In genomic region chr5:144427871-144428270, GRCh38 we compare ENCODE assay signal across 16 cellular contexts.
A peak's percentile ranks its signal among the peaks of the same experiment; 100 is the strongest.
DNase-seq lines count a peak whose midpoint lies in the region; ATAC-seq and TF ChIP-seq lines count a peak whose summit lies in the region.
"Had no signal": no experiment of that assay in that cellular context is flagged by ENCODE, and none has a peak within 500 bp of the region (broad histone marks: within the 10 kb centered on the region; RNA-seq: fewer than 3 reads in every experiment).

No MANE protein-coding gene starts in this region.

- no peaks in the 10 kb centered on the region for H3K9me3 ChIP-seq in body of pancreas
- no peaks in the 10 kb centered on the region for H3K9me3 ChIP-seq in CD4-positive, alpha-beta T cell (ENCODE audit: control insufficient read depth, low read length)
- H3K9me3 ChIP-seq: A549, BE2C, Caco-2, HAP-1 had no signal

- intact Hi-C loops in body of pancreas (cut with DNase I), result no loop called here
- intact Hi-C loops in CD4-positive, alpha-beta T cell (cut with DNase I, micrococcal nuclease), result no loop called here
- intact Hi-C loops in CD14-positive monocyte (cut with micrococcal nuclease), result no loop called here
- intact Hi-C loops in Right ventricle myocardium superior (cut with DNase I), result no loop called here

- CTCF ChIA-PET in CD4-positive, alpha-beta T cell (lab: Charles Lee), result no interaction called here

- no peak overlapping the region for H3K27ac Mint-ChIP-seq in HFFc6
- H3K27ac Mint-ChIP-seq in CD4-positive, alpha-beta T cell, result no peak overlapping the region
- H3K27ac Mint-ChIP-seq in CD14-positive monocyte, result no peak overlapping the region

- POLR2A ChIA-PET in CD4-positive, alpha-beta T cell (lab: Charles Lee), result no interaction called here

- H3K4me3 ChIP-seq in body of pancreas (no peak overlapping the region), retinal pigment epithelial cell (ENCODE audit: low read length) (no peak overlapping the region)
- H3K4me3 ChIP-seq: A549, GM12878, HAP-1 had no signal

- 55 to 58% methylated on average over 1 of the region's 1 CpG for WGBS in body of pancreas, 2 donors

- TF ChIP-seq CTCF in HFFc6 (IDR thresholded peaks at IDR 0.05) (no peak), body of pancreas (IDR thresholded peaks at IDR 0.05) (no peak), retinal pigment epithelial cell (conservative IDR thresholded peaks at IDR 0.05; ENCODE audit: low read depth, low read length) (no peak), CD14-positive monocyte (IDR thresholded peaks at IDR 0.05) (no peak)
- TF ChIP-seq CTCF in CD4-positive, alpha-beta T cell (IDR thresholded peaks at IDR 0.05), result no peak

- peaks cover 17% of the 10 kb centered on the region for H3K4me1 ChIP-seq in body of pancreas
- H3K4me1 ChIP-seq: A549, BE2C, Caco-2, HAP-1 had no signal

- no peaks in the 10 kb centered on the region for H3K36me3 ChIP-seq in body of pancreas (replicated peaks in 1 of 2; ENCODE audit: insufficient read depth in 1 of 2, low read depth in 2 of 2)
- H3K36me3 ChIP-seq: BE2C, HAP-1 had no signal

- H3K36me3 Mint-ChIP-seq in HFFc6 (ENCODE audit: low read depth) (peaks cover 7% of the 10 kb centered on the region; the same call in 1 of the 2 replicates), CD14-positive monocyte (no peaks in the 10 kb centered on the region)
- no peaks in the 10 kb centered on the region for H3K36me3 Mint-ChIP-seq in CD4-positive, alpha-beta T cell (ENCODE audit: low read depth)
- H3K36me3 Mint-ChIP-seq: CD8-positive, alpha-beta memory T cell had no signal

- H3K27me3 ChIP-seq in body of pancreas, result no peaks in the 10 kb centered on the region
- H3K27me3 ChIP-seq in CD4-positive, alpha-beta T cell (ENCODE audit: control insufficient read depth, insufficient read depth, low read length), result no peaks in the 10 kb centered on the region
- H3K27me3 ChIP-seq: BE2C had no signal

- H3K4me3 Mint-ChIP-seq in HFFc6 (no peak overlapping the region), CD14-positive monocyte (no peak overlapping the region)
- no peak overlapping the region for H3K4me3 Mint-ChIP-seq in CD4-positive, alpha-beta T cell
- H3K4me3 Mint-ChIP-seq: CD8-positive, alpha-beta memory T cell had no signal

- DNase-seq in HFFc6, result peak; percentile 3
- DNase-seq in body of pancreas, result no peak
- peak; percentile 31 for DNase-seq in kidney tubule cell (ENCODE audit: low spot score)
- DNase-seq in retinal pigment epithelial cell (ENCODE audit: low read depth), result peak; percentile 37
- DNase-seq in CD4-positive, alpha-beta T cell, result no peak
- DNase-seq in CD14-positive monocyte (ENCODE audit: low spot score), result no peak
- no peak for DNase-seq in Right ventricle myocardium superior
- DNase-seq: BE2C; Caco-2; CD8-positive, alpha-beta memory T cell; KBM-7 had no signal

- H3K9me3 Mint-ChIP-seq in HFFc6, result no peaks in the 10 kb centered on the region
- no peaks in the 10 kb centered on the region for H3K9me3 Mint-ChIP-seq in CD4-positive, alpha-beta T cell
- peaks cover 0 to 8% (median 2%) of the 10 kb centered on the region in 7 donors for H3K9me3 Mint-ChIP-seq in CD14-positive monocyte

- H3K27me3 Mint-ChIP-seq in HFFc6 (ENCODE audit: insufficient read depth) (peaks cover 3% of the 10 kb centered on the region; the same call in 1 of the 2 replicates), CD14-positive monocyte (ENCODE audit: low read depth in 3 of 3) (no peaks in the 10 kb centered on the region)
- peaks cover 3% of the 10 kb centered on the region for H3K27me3 Mint-ChIP-seq in CD4-positive, alpha-beta T cell
- H3K27me3 Mint-ChIP-seq: CD8-positive, alpha-beta memory T cell had no signal

- H3K27ac ChIP-seq in body of pancreas, result no peak overlapping the region
- H3K27ac ChIP-seq in CD4-positive, alpha-beta T cell (ENCODE audit: low read depth, low read length), result no peak overlapping the region
- H3K27ac ChIP-seq: A549, C4-2B had no signal

- ATAC-seq in body of pancreas, result peak; percentile 19
- no peak for ATAC-seq in HG02623 (IDR thresholded peaks at IDR 0.05; ENCODE audit: unreplicated experiment)
- no peak for ATAC-seq in CD4-positive, alpha-beta T cell (ENCODE audit: poor library complexity)
- ATAC-seq in Right ventricle myocardium superior (ENCODE audit: poor library complexity), result no peak
- ATAC-seq: A549, GM12878 had no signal

- peaks cover 23% of the 10 kb centered on the region for H3K4me1 Mint-ChIP-seq in HFFc6 (ENCODE audit: low read depth)
- H3K4me1 Mint-ChIP-seq in CD4-positive, alpha-beta T cell (ENCODE audit: low read depth), result no peaks in the 10 kb centered on the region
- H3K4me1 Mint-ChIP-seq in CD14-positive monocyte, result no peaks in the 10 kb centered on the region
- H3K4me1 Mint-ChIP-seq: CD8-positive, alpha-beta memory T cell had no signal

- no peak for TF ChIP-seq POLR2A in body of pancreas (IDR thresholded peaks at IDR 0.05)

Comparison
In these comparisons a context has a peak if more than half of its experiments do, and no peak if none do; other contexts are left out.
1. DNase-seq: peak in HFFc6 (single experiment), kidney tubule cell (single experiment) and retinal pigment epithelial cell (single experiment); none in body of pancreas (0 of 4), CD4-positive, alpha-beta T cell (0 of 10), CD14-positive monocyte (single experiment) and Right ventricle myocardium superior (single experiment).